In the genomic region with DNA sequence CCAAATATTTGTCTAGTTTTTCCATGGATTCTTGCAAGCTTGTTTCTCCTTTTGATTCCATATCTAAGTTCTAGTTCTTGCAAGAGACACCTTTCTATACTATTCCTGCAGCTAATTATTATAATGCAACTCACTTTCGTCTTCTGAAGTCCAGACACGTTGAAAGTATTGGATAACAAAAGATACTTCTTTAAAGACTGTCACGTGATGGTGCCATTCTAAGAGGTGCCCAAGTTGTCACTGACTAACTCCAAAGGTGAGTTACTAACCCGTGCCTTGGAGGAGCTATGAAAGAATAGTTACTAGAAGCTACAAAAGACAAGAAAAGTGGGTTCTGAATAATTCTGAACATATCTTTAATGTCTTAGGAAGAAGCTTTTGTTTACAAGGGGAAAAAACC, we compare ENCODE assay signal across 21 cellular contexts.
DNase-seq lines count a peak whose midpoint lies in the region; ATAC-seq and TF ChIP-seq lines count a peak whose summit lies in the region.
"Had no signal": no experiment of that assay in that cellular context is flagged by ENCODE, and none has a peak within 500 bp of the region (broad histone marks: within the 10 kb centered on the region; RNA-seq: fewer than 3 reads in every experiment).

No MANE protein-coding gene starts in this region.

- H3K4me3 Mint-ChIP-seq in activated CD4-positive, alpha-beta T cell treated with anti-CD3 and anti-CD28 coated beads, Interleukin-2, amount 10 ng/mL, durations not matched to agents 24 days and 14 days = no peak overlapping the region
- no peak overlapping the region for H3K4me3 Mint-ChIP-seq in activated CD4-positive, alpha-beta T cell treated with anti-CD3 and anti-CD28 coated beads, Interleukin-2, amount 10 ng/mL, durations not matched to agents 7 days and 5 days
- H3K4me3 Mint-ChIP-seq: activated CD4-positive, alpha-beta T cell treated with anti-CD3 and anti-CD28 coated beads for 36 hours; CD14-positive monocyte had no signal

- no peak overlapping the region for H3K27ac Mint-ChIP-seq in activated CD4-positive, alpha-beta T cell treated with anti-CD3 and anti-CD28 coated beads, Interleukin-2, amount 10 ng/mL, durations not matched to agents 24 days and 14 days
- no peak overlapping the region for H3K27ac Mint-ChIP-seq in activated CD4-positive, alpha-beta T cell treated with anti-CD3 and anti-CD28 coated beads, Interleukin-2, amount 10 ng/mL, durations not matched to agents 7 days and 5 days
- H3K27ac Mint-ChIP-seq: activated CD4-positive, alpha-beta T cell treated with anti-CD3 and anti-CD28 coated beads for 36 hours; CD14-positive monocyte had no signal

- H3K27me3 ChIP-seq in right atrium auricular region = no peaks in the 10 kb centered on the region
- H3K27me3 ChIP-seq in rectal smooth muscle tissue (ENCODE audit: control insufficient read depth, insufficient read depth, low read length) = no peaks in the 10 kb centered on the region
- H3K27me3 ChIP-seq: ovary had no signal

- no peak for TF ChIP-seq CTCF in right atrium auricular region (IDR thresholded peaks at IDR 0.05)
- no peak for TF ChIP-seq CTCF in epithelial cell of esophagus (IDR thresholded peaks at IDR 0.05; ENCODE audit: insufficient read depth, low read depth, low read length, missing control alignments)

- no peak overlapping the region for H3K9ac ChIP-seq in rectal smooth muscle tissue (ENCODE audit: low read length)

- no peak for ATAC-seq in GM18517 (IDR thresholded peaks at IDR 0.05; ENCODE audit: unreplicated experiment)
- ATAC-seq: activated CD4-positive, alpha-beta T cell treated with anti-CD3 and anti-CD28 coated beads for 36 hours had no signal

- no peaks in the 10 kb centered on the region for H3K27me3 Mint-ChIP-seq in activated CD4-positive, alpha-beta T cell treated with anti-CD3 and anti-CD28 coated beads, Interleukin-2, amount 10 ng/mL, durations not matched to agents 24 days and 14 days
- H3K27me3 Mint-ChIP-seq in activated CD4-positive, alpha-beta T cell treated with anti-CD3 and anti-CD28 coated beads, Interleukin-2, amount 10 ng/mL, durations not matched to agents 7 days and 5 days = no peaks in the 10 kb centered on the region
- H3K27me3 Mint-ChIP-seq: activated CD4-positive, alpha-beta T cell treated with anti-CD3 and anti-CD28 coated beads for 36 hours had no signal

- DNase-seq in right atrium auricular region (ENCODE audit: low spot score) (no peak), cardiac septum (ENCODE audit: low spot score) (no peak), epithelial cell of esophagus (ENCODE audit: low read depth) (peak; percentile 27), NCI-H2107 (lab: John Stamatoyannopoulos, UW) (no peak)
- DNase-seq in activated CD4-positive, alpha-beta T cell treated with anti-CD3 and anti-CD28 coated beads, Interleukin-2, amount 10 ng/mL, durations not matched to agents 24 days and 14 days = no peak
- DNase-seq in activated CD4-positive, alpha-beta T cell treated with anti-CD3 and anti-CD28 coated beads, Interleukin-2, amount 10 ng/mL, durations not matched to agents 7 days and 5 days = no peak
- DNase-seq: activated CD4-positive, alpha-beta T cell treated with anti-CD3 and anti-CD28 coated beads for 36 hours; activated CD8-positive, alpha-beta memory T cell treated with anti-CD3 and anti-CD28 coated beads, Interleukin-2, amount 50 U/mL, for 4 hours; activated effector memory CD4-positive, alpha-beta T cell treated with Interleukin-2 at 50 U/mL for 16 hours; cerebellar nuclear complex; DMS 273 treated with DMSO at 0.1 percent for 48 hours; foreskin melanocyte; GF-D8; Karpas-422; left ventricle myocardium superior; NCI-H1092 treated with DMSO at 0.1 percent for 48 hours; stimulated activated CD8-positive, alpha-beta memory T cell treated with anti-CD3 and anti-CD28 coated beads, Interleukin-4, amount 100 ng/mL, for 48 hours had no signal

- H3K36me3 ChIP-seq in right atrium auricular region = no peaks in the 10 kb centered on the region
- no peaks in the 10 kb centered on the region for H3K36me3 ChIP-seq in rectal smooth muscle tissue (ENCODE audit: control insufficient read depth, insufficient read depth, low read length)
- H3K36me3 ChIP-seq: ovary had no signal

- H3K4me3 ChIP-seq in right atrium auricular region = no peak overlapping the region
- no peak overlapping the region for H3K4me3 ChIP-seq in epithelial cell of esophagus (ENCODE audit: low read length)
- no peak overlapping the region for H3K4me3 ChIP-seq in rectal smooth muscle tissue (ENCODE audit: low read length)
- H3K4me3 ChIP-seq: ovary had no signal

- POLR2A ChIA-PET in activated CD4-positive, alpha-beta T cell treated with anti-CD3 and anti-CD28 coated beads, Interleukin-2, amount 10 ng/mL, durations not matched to agents 7 days and 5 days (lab: Charles Lee) = no interaction called here

- intact Hi-C loops in cardiac septum (cut with DNase I) = no loop called here
- intact Hi-C loops in activated CD4-positive, alpha-beta T cell treated with anti-CD3 and anti-CD28 coated beads, Interleukin-2, amount 10 ng/mL, durations not matched to agents 24 days and 14 days (cut with micrococcal nuclease) = no loop called here

- H3K9me3 Mint-ChIP-seq in activated CD4-positive, alpha-beta T cell treated with anti-CD3 and anti-CD28 coated beads, Interleukin-2, amount 10 ng/mL, durations not matched to agents 24 days and 14 days = no peaks in the 10 kb centered on the region
- H3K9me3 Mint-ChIP-seq in activated CD4-positive, alpha-beta T cell treated with anti-CD3 and anti-CD28 coated beads, Interleukin-2, amount 10 ng/mL, durations not matched to agents 7 days and 5 days = no peaks in the 10 kb centered on the region

- no peaks in the 10 kb centered on the region for H3K9me3 ChIP-seq in right atrium auricular region
- H3K9me3 ChIP-seq: ovary had no signal

- H3K27ac ChIP-seq in right atrium auricular region = peak overlapping the region; percentile 36 to 49
- peak overlapping the region; percentile 56 for H3K27ac ChIP-seq in rectal smooth muscle tissue (ENCODE audit: low read depth, low read length)

- CTCF ChIA-PET in activated CD4-positive, alpha-beta T cell treated with anti-CD3 and anti-CD28 coated beads, Interleukin-2, amount 10 ng/mL, durations not matched to agents 7 days and 5 days (lab: Charles Lee) = interaction anchor here (0.6 kb wide), 1 partner anchor 15 kb away, joined by 4 read pairs; no protein-coding TSS in a partner anchor

- no peaks in the 10 kb centered on the region for H3K4me1 Mint-ChIP-seq in activated CD4-positive, alpha-beta T cell treated with anti-CD3 and anti-CD28 coated beads, Interleukin-2, amount 10 ng/mL, durations not matched to agents 24 days and 14 days
- no peaks in the 10 kb centered on the region for H3K4me1 Mint-ChIP-seq in activated CD4-positive, alpha-beta T cell treated with anti-CD3 and anti-CD28 coated beads, Interleukin-2, amount 10 ng/mL, durations not matched to agents 7 days and 5 days
- H3K4me1 Mint-ChIP-seq: activated CD4-positive, alpha-beta T cell treated with anti-CD3 and anti-CD28 coated beads for 36 hours had no signal

- H3K36me3 Mint-ChIP-seq in activated CD4-positive, alpha-beta T cell treated with anti-CD3 and anti-CD28 coated beads, Interleukin-2, amount 10 ng/mL, durations not matched to agents 24 days and 14 days (ENCODE audit: low read depth) = no peaks in the 10 kb centered on the region
- H3K36me3 Mint-ChIP-seq in activated CD4-positive, alpha-beta T cell treated with anti-CD3 and anti-CD28 coated beads, Interleukin-2, amount 10 ng/mL, durations not matched to agents 7 days and 5 days (ENCODE audit: low read depth) = no peaks in the 10 kb centered on the region
- H3K36me3 Mint-ChIP-seq: CD14-positive monocyte had no signal

- H3K4me1 ChIP-seq in right atrium auricular region (peaks cover 0 to 7% of the 10 kb centered on the region in 2 donors), rectal smooth muscle tissue (ENCODE audit: control insufficient read depth, insufficient read depth, low read length) (peaks cover 2% of the 10 kb centered on the region)
